ENCODE assay signal across 1 cellular context in the genomic region with DNA sequence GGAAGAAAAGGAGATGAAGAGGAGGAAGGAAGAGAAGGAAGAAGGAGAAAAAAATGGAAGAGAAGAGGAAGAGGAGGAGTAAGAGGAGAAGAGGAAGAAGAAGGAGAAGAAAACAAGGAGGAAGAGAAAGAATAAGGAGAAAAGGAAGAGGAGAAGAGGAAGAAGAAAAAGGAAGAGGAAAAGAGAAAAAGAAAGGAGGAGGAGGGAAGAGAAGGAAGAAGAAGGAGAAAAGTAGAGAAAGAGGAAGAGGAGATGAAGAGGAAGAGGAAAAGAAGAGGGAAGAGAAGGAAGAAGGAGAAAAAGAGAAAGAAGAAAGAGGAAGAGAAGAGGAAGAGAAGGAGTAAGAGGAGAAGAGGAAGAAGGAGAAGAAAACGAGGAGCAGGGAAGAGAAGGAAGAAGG.
TF ChIP-seq lines count a peak whose summit lies in the region.

No MANE protein-coding gene starts in this region.

TF ChIP-seq in HEK293, 187 proteins besides CTCF, POLR2A, EP300 and RAD21 (continued from another document):
- TF ChIP-seq ZNF660 (tag by site-specific recombination; IDR thresholded peaks at IDR 0.05) (no peak), ZBTB8A (tag by site-specific recombination; IDR thresholded peaks at IDR 0.05) (no peak), ZNF366 (tag by site-specific recombination; conservative IDR thresholded peaks at IDR 0.05) (peak; percentile 94), ZFHX2 (tag by site-specific recombination; conservative IDR thresholded peaks at IDR 0.05) (no peak)
- TF ChIP-seq, protein P1, sequence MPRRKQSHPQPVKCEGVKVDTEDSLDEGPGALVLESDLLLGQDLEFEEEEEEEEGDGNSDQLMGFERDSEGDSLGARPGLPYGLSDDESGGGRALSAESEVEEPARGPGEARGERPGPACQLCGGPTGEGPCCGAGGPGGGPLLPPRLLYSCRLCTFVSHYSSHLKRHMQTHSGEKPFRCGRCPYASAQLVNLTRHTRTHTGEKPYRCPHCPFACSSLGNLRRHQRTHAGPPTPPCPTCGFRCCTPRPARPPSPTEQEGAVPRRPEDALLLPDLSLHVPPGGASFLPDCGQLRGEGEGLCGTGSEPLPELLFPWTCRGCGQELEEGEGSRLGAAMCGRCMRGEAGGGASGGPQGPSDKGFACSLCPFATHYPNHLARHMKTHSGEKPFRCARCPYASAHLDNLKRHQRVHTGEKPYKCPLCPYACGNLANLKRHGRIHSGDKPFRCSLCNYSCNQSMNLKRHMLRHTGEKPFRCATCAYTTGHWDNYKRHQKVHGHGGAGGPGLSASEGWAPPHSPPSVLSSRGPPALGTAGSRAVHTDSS (tag by site-specific recombination; IDR thresholded peaks at IDR 0.05), result peak; percentile 85
